Comparison of ENCODE assay signal across 1 cellular context in the genomic region with DNA sequence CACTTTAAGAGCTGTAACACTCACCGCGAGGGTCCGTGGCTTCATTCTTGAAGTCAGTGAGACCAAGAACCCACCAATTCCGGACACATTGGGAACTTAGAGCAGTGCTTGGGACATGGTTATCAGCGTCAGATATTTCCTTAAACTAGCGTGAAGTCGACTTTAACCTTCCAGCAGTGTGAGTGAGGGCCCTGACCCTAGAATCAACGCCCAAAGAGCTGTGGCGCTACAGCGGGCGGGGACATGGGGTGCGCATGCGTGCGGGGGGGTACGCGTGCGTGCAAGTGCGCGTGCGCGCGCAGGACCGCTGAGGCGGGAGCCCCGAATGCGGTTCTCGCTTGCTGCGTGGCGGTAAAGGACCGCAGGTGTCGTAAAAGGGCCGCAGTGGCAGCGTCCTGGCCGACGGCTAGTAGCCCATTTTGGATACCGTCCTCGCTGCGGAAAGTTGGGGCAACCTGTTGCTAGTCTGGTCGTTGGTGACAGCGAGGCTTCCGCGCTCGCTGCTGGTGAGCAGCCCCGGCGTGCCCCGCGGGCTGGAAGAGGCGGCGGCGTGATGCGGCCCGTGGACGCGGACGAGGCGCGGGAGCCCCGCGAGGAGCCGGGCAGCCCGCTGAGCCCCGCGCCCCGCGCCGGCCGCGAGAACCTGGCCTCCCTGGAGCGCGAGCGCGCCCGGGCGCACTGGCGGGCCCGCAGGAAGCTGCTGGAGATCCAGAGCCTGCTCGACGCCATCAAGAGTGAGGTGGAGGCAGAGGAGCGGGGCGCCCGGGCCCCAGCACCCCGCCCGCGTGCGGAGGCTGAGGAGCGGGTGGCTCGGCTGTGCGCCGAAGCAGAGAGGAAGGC.
A peak's percentile ranks its signal among the peaks of the same experiment; 100 is the strongest.
TF ChIP-seq lines count a peak whose summit lies in the region.

No MANE protein-coding gene starts in this region.

TF ChIP-seq in HepG2, 621 proteins besides CTCF, POLR2A, EP300 and RAD21 (continued from another document and continues in another):
- TF ChIP-seq CEBPZ (IDR thresholded peaks at IDR 0.05; ENCODE audit: low read length) (no peak), CBX1 (IDR thresholded peaks at IDR 0.05; ENCODE audit: low read depth) (peak; percentile 24), KLF11 (CRISPR knock-in tag; IDR thresholded peaks at IDR 0.05) (peak; percentile 87), PLRG1 (conservative IDR thresholded peaks at IDR 0.05) (no peak), ZKSCAN5 (CRISPR knock-in tag; IDR thresholded peaks at IDR 0.05) (no peak), KMT2B (CRISPR knock-in tag; IDR thresholded peaks at IDR 0.05) (peak; percentile 92), CREB1 (IDR thresholded peaks at IDR 0.05) (no peak), CREB1 (CRISPR knock-in tag; IDR thresholded peaks at IDR 0.05) (no peak), ZNF530 (CRISPR knock-in tag; IDR thresholded peaks at IDR 0.05; ENCODE audit: low read depth) (no peak), ZNF550 (CRISPR knock-in tag; IDR thresholded peaks at IDR 0.05; ENCODE audit: borderline replicate concordance) (no peak), SMAD3 (CRISPR knock-in tag; IDR thresholded peaks at IDR 0.05) (peak; percentile 34; the same call in 1 of the 2 replicates), GABPB1 (CRISPR knock-in tag; IDR thresholded peaks at IDR 0.05) (peak; percentile 77), BRD4 (CRISPR knock-in tag; IDR thresholded peaks at IDR 0.05) (no peak; the same call in 1 of the 2 replicates), ZNF552 (CRISPR knock-in tag; IDR thresholded peaks at IDR 0.05; ENCODE audit: borderline replicate concordance) (peak; percentile 89; the same call in 1 of the 2 replicates), SIN3B (IDR thresholded peaks at IDR 0.05; ENCODE audit: low read length) (no peak), CENPBD1 (CRISPR knock-in tag; IDR thresholded peaks at IDR 0.05; ENCODE audit: borderline replicate concordance, low read depth) (no peak; the same call in 1 of the 2 replicates), ZFP91 (CRISPR knock-in tag; IDR thresholded peaks at IDR 0.05; ENCODE audit: borderline replicate concordance) (peak; percentile 64; the same call in 1 of the 2 replicates), ZNF292 (CRISPR knock-in tag; IDR thresholded peaks at IDR 0.05; ENCODE audit: borderline replicate concordance, low read depth) (no peak), TBL1XR1 (IDR thresholded peaks at IDR 0.05; ENCODE audit: borderline replicate concordance, low read length, partially characterized antibody) (no peak), ZNF264 (CRISPR knock-in tag; IDR thresholded peaks at IDR 0.05) (0 out of 2 replicates have a peak, but pooled peaks have one; percentile 6), ZFP41 (CRISPR knock-in tag; IDR thresholded peaks at IDR 0.05; ENCODE audit: borderline replicate concordance) (peak; percentile 42; the same call in 1 of the 2 replicates), MLX (CRISPR knock-in tag; IDR thresholded peaks at IDR 0.05) (no peak), ZNF569 (CRISPR knock-in tag; IDR thresholded peaks at IDR 0.05; ENCODE audit: borderline replicate concordance) (no peak; the same call in 1 of the 2 replicates), MXI1 (IDR thresholded peaks at IDR 0.05; ENCODE audit: borderline replicate concordance, low read depth, low read length) (peak; percentile 95), POLR2AphosphoS5 (IDR thresholded peaks at IDR 0.05; ENCODE audit: low read depth, low read length) (peak; percentile 89), ZNF124 (CRISPR knock-in tag; IDR thresholded peaks at IDR 0.05) (peak; percentile 43; the same call in 1 of the 2 replicates), ZNF737 (CRISPR knock-in tag; IDR thresholded peaks at IDR 0.05; ENCODE audit: borderline replicate concordance) (no peak; the same call in 1 of the 2 replicates), ZNF232 (CRISPR knock-in tag; IDR thresholded peaks at IDR 0.05; ENCODE audit: borderline replicate concordance) (no peak; the same call in 1 of the 2 replicates), ZNF792 (CRISPR knock-in tag; IDR thresholded peaks at IDR 0.05) (no peak), SKIL (CRISPR knock-in tag; IDR thresholded peaks at IDR 0.05; ENCODE audit: borderline replicate concordance) (peak; percentile 80), ARNTL (CRISPR knock-in tag; IDR thresholded peaks at IDR 0.05) (no peak), ZFP36 (IDR thresholded peaks at IDR 0.05; ENCODE audit: borderline replicate concordance, low read depth, low read length, partially characterized antibody) (no peak), ZNF207 (IDR thresholded peaks at IDR 0.05; ENCODE audit: borderline replicate concordance) (no peak)
- TF ChIP-seq, protein P1, sequence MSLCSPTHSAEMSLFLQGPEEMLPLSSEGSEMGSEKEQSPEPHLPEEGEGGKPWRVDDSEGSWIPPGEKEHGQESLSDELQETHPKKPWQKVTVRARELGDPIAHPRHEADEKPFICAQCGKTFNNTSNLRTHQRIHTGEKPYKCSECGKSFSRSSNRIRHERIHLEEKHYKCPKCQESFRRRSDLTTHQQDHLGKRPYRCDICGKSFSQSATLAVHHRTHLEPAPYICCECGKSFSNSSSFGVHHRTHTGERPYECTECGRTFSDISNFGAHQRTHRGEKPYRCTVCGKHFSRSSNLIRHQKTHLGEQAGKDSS (CRISPR knock-in tag; IDR thresholded peaks at IDR 0.05; ENCODE audit: borderline replicate concordance, low read depth) = peak; percentile 47; the same call in 1 of the 2 replicates
- TF ChIP-seq, protein P2, sequence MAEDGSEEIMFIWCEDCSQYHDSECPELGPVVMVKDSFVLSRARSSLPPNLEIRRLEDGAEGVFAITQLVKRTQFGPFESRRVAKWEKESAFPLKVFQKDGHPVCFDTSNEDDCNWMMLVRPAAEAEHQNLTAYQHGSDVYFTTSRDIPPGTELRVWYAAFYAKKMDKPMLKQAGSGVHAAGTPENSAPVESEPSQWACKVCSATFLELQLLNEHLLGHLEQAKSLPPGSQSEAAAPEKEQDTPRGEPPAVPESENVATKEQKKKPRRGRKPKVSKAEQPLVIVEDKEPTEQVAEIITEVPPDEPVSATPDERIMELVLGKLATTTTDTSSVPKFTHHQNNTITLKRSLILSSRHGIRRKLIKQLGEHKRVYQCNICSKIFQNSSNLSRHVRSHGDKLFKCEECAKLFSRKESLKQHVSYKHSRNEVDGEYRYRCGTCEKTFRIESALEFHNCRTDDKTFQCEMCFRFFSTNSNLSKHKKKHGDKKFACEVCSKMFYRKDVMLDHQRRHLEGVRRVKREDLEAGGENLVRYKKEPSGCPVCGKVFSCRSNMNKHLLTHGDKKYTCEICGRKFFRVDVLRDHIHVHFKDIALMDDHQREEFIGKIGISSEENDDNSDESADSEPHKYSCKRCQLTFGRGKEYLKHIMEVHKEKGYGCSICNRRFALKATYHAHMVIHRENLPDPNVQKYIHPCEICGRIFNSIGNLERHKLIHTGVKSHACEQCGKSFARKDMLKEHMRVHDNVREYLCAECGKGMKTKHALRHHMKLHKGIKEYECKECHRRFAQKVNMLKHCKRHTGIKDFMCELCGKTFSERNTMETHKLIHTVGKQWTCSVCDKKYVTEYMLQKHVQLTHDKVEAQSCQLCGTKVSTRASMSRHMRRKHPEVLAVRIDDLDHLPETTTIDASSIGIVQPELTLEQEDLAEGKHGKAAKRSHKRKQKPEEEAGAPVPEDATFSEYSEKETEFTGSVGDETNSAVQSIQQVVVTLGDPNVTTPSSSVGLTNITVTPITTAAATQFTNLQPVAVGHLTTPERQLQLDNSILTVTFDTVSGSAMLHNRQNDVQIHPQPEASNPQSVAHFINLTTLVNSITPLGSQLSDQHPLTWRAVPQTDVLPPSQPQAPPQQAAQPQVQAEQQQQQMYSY (CRISPR knock-in tag; IDR thresholded peaks at IDR 0.05) = no peak
- TF ChIP-seq, protein P3, sequence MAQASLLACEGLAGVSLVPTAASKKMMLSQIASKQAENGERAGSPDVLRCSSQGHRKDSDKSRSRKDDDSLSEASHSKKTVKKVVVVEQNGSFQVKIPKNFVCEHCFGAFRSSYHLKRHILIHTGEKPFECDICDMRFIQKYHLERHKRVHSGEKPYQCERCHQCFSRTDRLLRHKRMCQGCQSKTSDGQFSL (CRISPR knock-in tag; IDR thresholded peaks at IDR 0.05) = no peak
- TF ChIP-seq, protein P4, sequence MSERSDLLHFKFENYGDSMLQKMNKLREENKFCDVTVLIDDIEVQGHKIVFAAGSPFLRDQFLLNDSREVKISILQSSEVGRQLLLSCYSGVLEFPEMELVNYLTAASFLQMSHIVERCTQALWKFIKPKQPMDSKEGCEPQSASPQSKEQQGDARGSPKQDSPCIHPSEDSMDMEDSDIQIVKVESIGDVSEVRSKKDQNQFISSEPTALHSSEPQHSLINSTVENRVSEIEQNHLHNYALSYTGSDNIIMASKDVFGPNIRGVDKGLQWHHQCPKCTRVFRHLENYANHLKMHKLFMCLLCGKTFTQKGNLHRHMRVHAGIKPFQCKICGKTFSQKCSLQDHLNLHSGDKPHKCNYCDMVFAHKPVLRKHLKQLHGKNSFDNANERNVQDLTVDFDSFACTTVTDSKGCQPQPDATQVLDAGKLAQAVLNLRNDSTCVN (CRISPR knock-in tag; IDR thresholded peaks at IDR 0.05; ENCODE audit: borderline replicate concordance) = no peak; the same call in 1 of the 2 replicates
- TF ChIP-seq, protein P5, sequence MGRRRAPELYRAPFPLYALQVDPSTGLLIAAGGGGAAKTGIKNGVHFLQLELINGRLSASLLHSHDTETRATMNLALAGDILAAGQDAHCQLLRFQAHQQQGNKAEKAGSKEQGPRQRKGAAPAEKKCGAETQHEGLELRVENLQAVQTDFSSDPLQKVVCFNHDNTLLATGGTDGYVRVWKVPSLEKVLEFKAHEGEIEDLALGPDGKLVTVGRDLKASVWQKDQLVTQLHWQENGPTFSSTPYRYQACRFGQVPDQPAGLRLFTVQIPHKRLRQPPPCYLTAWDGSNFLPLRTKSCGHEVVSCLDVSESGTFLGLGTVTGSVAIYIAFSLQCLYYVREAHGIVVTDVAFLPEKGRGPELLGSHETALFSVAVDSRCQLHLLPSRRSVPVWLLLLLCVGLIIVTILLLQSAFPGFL (CRISPR knock-in tag; IDR thresholded peaks at IDR 0.05) = no peak
- TF ChIP-seq, protein P6, sequence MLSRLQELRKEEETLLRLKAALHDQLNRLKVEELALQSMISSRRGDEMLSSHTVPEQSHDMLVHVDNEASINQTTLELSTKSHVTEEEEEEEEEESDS (CRISPR knock-in tag; IDR thresholded peaks at IDR 0.05; ENCODE audit: borderline replicate concordance) = no peak
- TF ChIP-seq, protein P7, sequence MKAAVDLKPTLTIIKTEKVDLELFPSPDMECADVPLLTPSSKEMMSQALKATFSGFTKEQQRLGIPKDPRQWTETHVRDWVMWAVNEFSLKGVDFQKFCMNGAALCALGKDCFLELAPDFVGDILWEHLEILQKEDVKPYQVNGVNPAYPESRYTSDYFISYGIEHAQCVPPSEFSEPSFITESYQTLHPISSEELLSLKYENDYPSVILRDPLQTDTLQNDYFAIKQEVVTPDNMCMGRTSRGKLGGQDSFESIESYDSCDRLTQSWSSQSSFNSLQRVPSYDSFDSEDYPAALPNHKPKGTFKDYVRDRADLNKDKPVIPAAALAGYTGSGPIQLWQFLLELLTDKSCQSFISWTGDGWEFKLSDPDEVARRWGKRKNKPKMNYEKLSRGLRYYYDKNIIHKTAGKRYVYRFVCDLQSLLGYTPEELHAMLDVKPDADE (CRISPR knock-in tag; IDR thresholded peaks at IDR 0.05) = no peak
